ENCODE assay signal across 9 cellular contexts in genomic region chr11:7657306-7658025, GRCh38. TPM values are rescaled to one million over a fixed set of nuclear protein-coding genes. Genes with fewer than 3 reads are reported as not detected.
DNase-seq lines count a peak whose midpoint lies in the region; ATAC-seq lines count a peak whose summit lies in the region.
"Had no signal": no experiment of that assay in that cellular context is flagged by ENCODE, and none has a peak within 500 bp of the region (broad histone marks: within the 10 kb centered on the region; RNA-seq: fewer than 3 reads in every experiment).

No MANE protein-coding gene starts in this region.

- peaks cover 9 to 26% of the 10 kb centered on the region in 2 donors for H3K36me3 Mint-ChIP-seq in activated naive CD4-positive, alpha-beta T cell treated with anti-CD3 and anti-CD28 coated beads, Interleukin-2, amount 50 U/mL, for 72 hours

- peak overlapping the region; percentile 15 to 62 for H3K27ac Mint-ChIP-seq in activated naive CD4-positive, alpha-beta T cell treated with anti-CD3 and anti-CD28 coated beads, Interleukin-2, amount 50 U/mL, for 72 hours
- H3K27ac Mint-ChIP-seq: effector memory CD8-positive, alpha-beta T cell had no signal

- DNase-seq in activated naive CD4-positive, alpha-beta T cell treated with anti-CD3 and anti-CD28 coated beads, Interleukin-2, amount 50 U/mL, for 72 hours (ENCODE audit: low spot score in 2 of 2), result no peak
- DNase-seq in activated naive CD4-positive, alpha-beta T cell (lab: John Stamatoyannopoulos, UW), result no peak
- peak; percentile 23 for DNase-seq in NCI-H1105 (lab: John Stamatoyannopoulos, UW)
- peak in 42 of 56 donors; percentile 28 to 81 (median 60) for DNase-seq in amygdala (lab: John Stamatoyannopoulos, UW)
- peak; percentile 55 for DNase-seq in hepatic stellate cell (ENCODE audit: low spot score)
- DNase-seq in sciatic nerve (ENCODE audit: low spot score), result peak; percentile 73
- no peak for DNase-seq in stimulated activated CD4-positive, alpha-beta T cell treated with anti-CD3 and anti-CD28 coated beads, Interleukin-15, amount 100 ng/mL, for 24 hours
- DNase-seq in NCI-H2029 (lab: John Stamatoyannopoulos, UW), result no peak

- peaks cover 0 to 6% of the 10 kb centered on the region in 2 donors for H3K9me3 Mint-ChIP-seq in activated naive CD4-positive, alpha-beta T cell treated with anti-CD3 and anti-CD28 coated beads, Interleukin-2, amount 50 U/mL, for 72 hours
- H3K9me3 Mint-ChIP-seq: effector memory CD8-positive, alpha-beta T cell had no signal

- peak; percentile 47 to 51 for ATAC-seq in activated naive CD4-positive, alpha-beta T cell treated with anti-CD3 and anti-CD28 coated beads, Interleukin-2, amount 50 U/mL, for 72 hours
- peak; percentile 97 for ATAC-seq in sciatic nerve
- ATAC-seq: effector memory CD8-positive, alpha-beta T cell had no signal

- intact Hi-C loops in sciatic nerve (cut with DNase I), result loop anchor here (5.0 kb wide), 1 partner anchor 85 kb away; no protein-coding TSS in a partner anchor

RNA-seq across cellular contexts. Expression of gene CYB5R2, which starts 15.8 kb away (rescaled TPM):
- total RNA-seq in activated naive CD4-positive, alpha-beta T cell treated with anti-CD3 and anti-CD28 coated beads, Interleukin-2, amount 50 U/mL, for 72 hours, result 10 to 100 TPM in 1 of 2 donors, under 1 TPM in 1; 0.77 to 26.9 TPM
- total RNA-seq in sciatic nerve, result 96.4 TPM

RNA-seq across cellular contexts. Expression of gene OVCH2, which starts 48.8 kb away (rescaled TPM):
- not detected for total RNA-seq in activated naive CD4-positive, alpha-beta T cell treated with anti-CD3 and anti-CD28 coated beads, Interleukin-2, amount 50 U/mL, for 72 hours
- total RNA-seq in sciatic nerve, result not detected

Comparison
In these comparisons a context has a peak if more than half of its experiments do, and no peak if none do; other contexts are left out.
1. DNase-seq: peak in NCI-H1105 (single experiment), amygdala (42 of 56), hepatic stellate cell (single experiment) and sciatic nerve (single experiment); none in activated naive CD4-positive, alpha-beta T cell treated with anti-CD3 and anti-CD28 coated beads, Interleukin-2, amount 50 U/mL, for 72 hours (0 of 2), activated naive CD4-positive, alpha-beta T cell (0 of 4), stimulated activated CD4-positive, alpha-beta T cell treated with anti-CD3 and anti-CD28 coated beads, Interleukin-15, amount 100 ng/mL, for 24 hours (single experiment) and NCI-H2029 (single experiment).